8 cellular contexts compared by ENCODE assay signal in the genomic region with DNA sequence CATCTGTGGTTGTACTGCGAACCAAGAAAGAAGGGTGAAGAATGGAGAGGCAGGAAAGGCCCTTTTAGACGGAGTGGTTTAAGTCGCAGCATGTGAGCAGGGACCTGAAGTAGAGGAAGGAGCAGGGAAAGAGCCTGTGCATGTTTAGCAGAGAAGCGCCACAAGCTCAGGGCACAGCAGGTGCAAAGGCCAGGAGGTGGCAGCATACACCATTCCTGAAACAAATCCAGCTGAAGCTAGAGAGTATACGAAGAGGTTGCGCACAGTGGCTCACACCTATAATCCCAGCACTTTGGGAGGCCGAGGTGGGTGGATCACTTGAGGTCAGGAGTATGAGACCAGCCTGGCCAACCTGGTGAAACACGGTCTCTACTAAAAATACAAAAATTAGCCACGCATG. TPM values are rescaled to one million over a fixed set of nuclear protein-coding genes. Genes with fewer than 3 reads are reported as not detected.
A peak's percentile ranks its signal among the peaks of the same experiment; 100 is the strongest.
DNase-seq lines count a peak whose midpoint lies in the region; ATAC-seq and TF ChIP-seq lines count a peak whose summit lies in the region.

No MANE protein-coding gene starts in this region.

- no peak for TF ChIP-seq POLR2A in esophagus muscularis mucosa (IDR thresholded peaks at IDR 0.05; ENCODE audit: low read depth)

- no peak for TF ChIP-seq EP300 in esophagus muscularis mucosa (IDR thresholded peaks at IDR 0.05)

- ATAC-seq in sciatic nerve (peak; percentile 46), HG03196 (IDR thresholded peaks at IDR 0.05; ENCODE audit: unreplicated experiment) (no peak)

- H3K27ac ChIP-seq in 22Rv1 (no peak overlapping the region), esophagus muscularis mucosa (replicated peaks in 1 of 4) (no peak overlapping the region)

- DNase-seq in ELF-1 (ENCODE audit: low read depth, low spot score), result peak; percentile 82
- peak; percentile 7 for DNase-seq in NCI-H526 treated with DMSO at 0.1 percent for 48 hours (lab: John Stamatoyannopoulos, UW)
- no peak for DNase-seq in esophagus muscularis mucosa (ENCODE audit: extremely low spot score)
- no peak for DNase-seq in sciatic nerve (ENCODE audit: low spot score)
- DNase-seq in activated gamma-delta T cell (lab: John Stamatoyannopoulos, UW), result no peak
- no peak for DNase-seq in HCEC 1CT

- intact Hi-C loops in esophagus muscularis mucosa (cut with DNase I), result no loop called here
- intact Hi-C loops in sciatic nerve (cut with DNase I), result no loop called here

- H3K4me1 ChIP-seq in esophagus muscularis mucosa, result no peaks in the 10 kb centered on the region

- no peak overlapping the region for H3K4me3 ChIP-seq in esophagus muscularis mucosa

- no peaks in the 10 kb centered on the region for H3K27me3 ChIP-seq in esophagus muscularis mucosa

- 81% methylated on average over 9 of the region's 9 CpGs for WGBS in esophagus muscularis mucosa

- H3K9me3 ChIP-seq in esophagus muscularis mucosa, result no peaks in the 10 kb centered on the region

- TF ChIP-seq CTCF in 22Rv1 (IDR thresholded peaks at IDR 0.05) (peak; percentile 72), esophagus muscularis mucosa (IDR thresholded peaks at IDR 0.05) (peak in 2 of 3 experiments; percentile 9 to 23)

- H3K36me3 ChIP-seq in esophagus muscularis mucosa, result peaks cover 0 to 27% (median 0%) of the 10 kb centered on the region in 4 donors

RNA-seq across cellular contexts. Expression of a gene that starts 49.9 kb away (rescaled TPM):
- total RNA-seq in esophagus muscularis mucosa (1 to 10 TPM; 1.3 to 5.0 (median 1.9) TPM), sciatic nerve (8.7 TPM)

Comparison
In these comparisons a context has a peak if more than half of its experiments do, and no peak if none do; other contexts are left out.
1. DNase-seq: peak in ELF-1 (single experiment) and NCI-H526 treated with DMSO at 0.1 percent for 48 hours (single experiment); none in esophagus muscularis mucosa (single experiment), sciatic nerve (single experiment), activated gamma-delta T cell (single experiment) and HCEC 1CT (single experiment).